Comparison of ENCODE assay signal across 12 cellular contexts in genomic region chr6:132202569-132202968, GRCh38.
DNase-seq lines count a peak whose midpoint lies in the region; ATAC-seq and TF ChIP-seq lines count a peak whose summit lies in the region.
"Had no signal": no experiment of that assay in that cellular context is flagged by ENCODE, and none has a peak within 500 bp of the region (broad histone marks: within the 10 kb centered on the region; RNA-seq: fewer than 3 reads in every experiment).

No MANE protein-coding gene starts in this region.

- H3K4me1 ChIP-seq in endodermal cell (ENCODE audit: control insufficient read depth, insufficient read depth, low read length) (no peaks in the 10 kb centered on the region), mesenchymal stem cell (ENCODE audit: control insufficient read depth, insufficient read depth, low read depth, low read length) (peaks cover 4% of the 10 kb centered on the region), thoracic aorta (ENCODE audit: control insufficient read depth in 1 of 2, low read depth in 2 of 2) (peaks cover 5 to 26% of the 10 kb centered on the region in 2 donors)
- H3K4me1 ChIP-seq: suprapubic skin had no signal

- no peak overlapping the region for H3K4me3 ChIP-seq in endodermal cell (ENCODE audit: low read length)
- no peak overlapping the region for H3K4me3 ChIP-seq in mesenchymal stem cell (ENCODE audit: insufficient read depth in 1 of 2, low read depth in 1 of 2, low read length in 2 of 2)
- no peak overlapping the region for H3K4me3 ChIP-seq in thoracic aorta
- H3K4me3 ChIP-seq: suprapubic skin had no signal

- H3K4me1 Mint-ChIP-seq in HFFc6 (ENCODE audit: low read depth), result peaks cover 39% of the 10 kb centered on the region
- no peaks in the 10 kb centered on the region for H3K4me1 Mint-ChIP-seq in endodermal cell

- peak; percentile 75 for DNase-seq in HFFc6
- DNase-seq in endodermal cell, result no peak
- DNase-seq in mesenchymal stem cell, result peak; percentile 95
- no peak for DNase-seq in thoracic aorta (ENCODE audit: low spot score)
- DNase-seq in NCI-H524 (lab: John Stamatoyannopoulos, UW), result no peak
- no peak for DNase-seq in UCSD-AML1 (lab: John Stamatoyannopoulos, UW; ENCODE audit: unreplicated experiment)
- DNase-seq: NCI-H1694 treated with DMSO at 0.1 percent for 48 hours; stimulated activated CD4-positive, alpha-beta T cell treated with anti-CD3 and anti-CD28 coated beads, Interleukin-4, amount 100 ng/mL, for 4 hours; T1000 had no signal

- H3K9me3 ChIP-seq in endodermal cell (ENCODE audit: control insufficient read depth, low read length), result no peaks in the 10 kb centered on the region
- no peaks in the 10 kb centered on the region for H3K9me3 ChIP-seq in mesenchymal stem cell (ENCODE audit: control insufficient read depth, low read length)
- no peaks in the 10 kb centered on the region for H3K9me3 ChIP-seq in thoracic aorta
- H3K9me3 ChIP-seq: suprapubic skin had no signal

- WGBS in endodermal cell (ENCODE audit: insufficient coverage in 1 of 2, insufficient read length in 1 of 2), 2 experiments, result 86 to 90% methylated on average over 2 to 4 of the region's 4 CpGs
- WGBS in mesenchymal stem cell, result 0% methylated on average over 2 of the region's 4 CpGs

- peak overlapping the region; percentile 24 for H3K27ac ChIP-seq in endodermal cell (ENCODE audit: low read depth, low read length)
- H3K27ac ChIP-seq in mesenchymal stem cell (ENCODE audit: low read length, poor library complexity, severe bottlenecking), result peak overlapping the region; percentile 70
- peak overlapping the region; percentile 48 to 51 for H3K27ac ChIP-seq in thoracic aorta

- H3K36me3 ChIP-seq in endodermal cell (ENCODE audit: control insufficient read depth, insufficient read depth, low read length), result no peaks in the 10 kb centered on the region
- no peaks in the 10 kb centered on the region for H3K36me3 ChIP-seq in mesenchymal stem cell (ENCODE audit: control insufficient read depth in 1 of 2, insufficient read depth in 2 of 2, low read depth in 1 of 2, low read length in 2 of 2)
- no peaks in the 10 kb centered on the region for H3K36me3 ChIP-seq in thoracic aorta
- H3K36me3 ChIP-seq: suprapubic skin had no signal

- H3K36me3 Mint-ChIP-seq in HFFc6 (ENCODE audit: low read depth) (no peaks in the 10 kb centered on the region), endodermal cell (ENCODE audit: low read depth) (no peaks in the 10 kb centered on the region)

- H2BK15ac ChIP-seq in mesenchymal stem cell (ENCODE audit: low read depth, poor library complexity, severe bottlenecking), result no peak overlapping the region

- no peak overlapping the region for H2BK120ac ChIP-seq in mesenchymal stem cell (ENCODE audit: low read depth, low read length)

- no peak overlapping the region for H3K4me3 Mint-ChIP-seq in HFFc6
- H3K4me3 Mint-ChIP-seq in endodermal cell, result no peak overlapping the region

- H2BK12ac ChIP-seq in mesenchymal stem cell (ENCODE audit: low read length in 2 of 2), result no peak overlapping the region

- no peak for TF ChIP-seq CTCF in HFFc6 (IDR thresholded peaks at IDR 0.05)
- TF ChIP-seq CTCF in endodermal cell (conservative IDR thresholded peaks at IDR 0.05), result no peak
- no peak for TF ChIP-seq CTCF in thoracic aorta (IDR thresholded peaks at IDR 0.05)

- H2AK5ac ChIP-seq in mesenchymal stem cell (ENCODE audit: low read length, severe bottlenecking), result no peak overlapping the region

- H4K91ac ChIP-seq in mesenchymal stem cell (ENCODE audit: low read length), result no peak overlapping the region

- no peak overlapping the region for H2BK5ac ChIP-seq in mesenchymal stem cell (ENCODE audit: low read depth, low read length, poor library complexity, severe bottlenecking)

- no peak overlapping the region for H4K8ac ChIP-seq in mesenchymal stem cell (ENCODE audit: low read length)

- H3K27me3 Mint-ChIP-seq in HFFc6 (ENCODE audit: insufficient read depth) (no peaks in the 10 kb centered on the region; the same call in 1 of the 2 replicates), endodermal cell (ENCODE audit: insufficient read depth) (no peaks in the 10 kb centered on the region)

- H3K23ac ChIP-seq in mesenchymal stem cell (ENCODE audit: low read length in 2 of 2), result no peak overlapping the region

- H3K4ac ChIP-seq in mesenchymal stem cell (ENCODE audit: low read depth in 1 of 2, low read length in 2 of 2), result no peak overlapping the region

- H3K14ac ChIP-seq in mesenchymal stem cell (ENCODE audit: low read length in 2 of 2), result no peak overlapping the region

- H3K27ac Mint-ChIP-seq in HFFc6, result no peak overlapping the region
- no peak overlapping the region for H3K27ac Mint-ChIP-seq in endodermal cell

- H3K27me3 ChIP-seq in endodermal cell (ENCODE audit: control insufficient read depth, insufficient read depth, low read length, poor library complexity, severe bottlenecking) (no peaks in the 10 kb centered on the region), mesenchymal stem cell (ENCODE audit: control insufficient read depth in 1 of 2, insufficient read depth in 1 of 2, low read length in 2 of 2) (no peaks in the 10 kb centered on the region), thoracic aorta (replicated peaks; ENCODE audit: insufficient read depth) (no peaks in the 10 kb centered on the region)
- H3K27me3 ChIP-seq: suprapubic skin had no signal

- H3K79me1 ChIP-seq in mesenchymal stem cell (replicated peaks; ENCODE audit: low read length, poor library complexity, severe bottlenecking), result no peaks in the 10 kb centered on the region

- no peak overlapping the region for H3K18ac ChIP-seq in mesenchymal stem cell (ENCODE audit: low read depth in 1 of 2, low read length in 2 of 2)

- no peak overlapping the region for H2AFZ ChIP-seq in mesenchymal stem cell (ENCODE audit: low read depth, low read length)

- H3K9me3 Mint-ChIP-seq in HFFc6 (no peaks in the 10 kb centered on the region), endodermal cell (no peaks in the 10 kb centered on the region)

- ATAC-seq in thoracic aorta (ENCODE audit: insufficient number of reproducible peaks, low FRiP score, low read depth) (peak; percentile 85), HG02763 (IDR thresholded peaks at IDR 0.05; ENCODE audit: unreplicated experiment) (no peak), HG02623 (IDR thresholded peaks at IDR 0.05; ENCODE audit: unreplicated experiment) (no peak)

- H3K9ac ChIP-seq in endodermal cell (ENCODE audit: extremely low read depth, low read length, poor library complexity, severe bottlenecking), result no peak overlapping the region
- H3K9ac ChIP-seq in mesenchymal stem cell (ENCODE audit: low read length), result peak overlapping the region; percentile 47

- H3K4me2 ChIP-seq in mesenchymal stem cell (ENCODE audit: low read length, poor library complexity, severe bottlenecking), result no peak overlapping the region

Comparison
In these comparisons a context has a peak if more than half of its experiments do, and no peak if none do; other contexts are left out.
1. DNase-seq: peak in HFFc6 (single experiment) and mesenchymal stem cell (single experiment); none in endodermal cell (single experiment), thoracic aorta (single experiment), NCI-H524 (0 of 2) and UCSD-AML1 (single experiment).
2. Peak in every context shown above with its lines, with median percentiles within 50 percentile points of each other: H3K27ac ChIP-seq.